26 cellular contexts compared by ENCODE assay signal in genomic region chr15:72304596-72304995, GRCh38. TPM values are rescaled to one million over a fixed set of nuclear protein-coding genes. Genes with fewer than 3 reads are reported as not detected.
"Had no signal": no experiment of that assay in that cellular context is flagged by ENCODE, and none has a peak within 500 bp of the region (broad histone marks: within the 10 kb centered on the region; RNA-seq: fewer than 3 reads in every experiment).

No MANE protein-coding gene starts in this region.

- H3K4me3 Mint-ChIP-seq: activated CD8-positive, alpha-beta T cell treated with anti-CD3 and anti-CD28 coated beads for 36 hours; activated T-helper 17 cell treated with anti-CD3 and anti-CD28 coated beads, Interleukin-2, amount 50 U/mL, for 72 hours had no signal

- H3K4me3 ChIP-seq: ascending aorta, body of pancreas, SJSA1 had no signal

- ATAC-seq: activated CD4-positive, CD25-positive, alpha-beta regulatory T cell treated with anti-CD3 and anti-CD28 coated beads, Interleukin-2, amount 50 U/mL, for 24 hours; activated CD8-positive, alpha-beta T cell treated with anti-CD3 and anti-CD28 coated beads for 36 hours; activated T-helper 17 cell treated with anti-CD3 and anti-CD28 coated beads, Interleukin-2, amount 50 U/mL, for 72 hours; body of pancreas; Panc1 had no signal

- H3K27me3 Mint-ChIP-seq: activated CD8-positive, alpha-beta T cell treated with anti-CD3 and anti-CD28 coated beads for 36 hours; activated T-helper 17 cell treated with anti-CD3 and anti-CD28 coated beads, Interleukin-2, amount 50 U/mL, for 72 hours had no signal

- H3K9me3 ChIP-seq: ascending aorta, body of pancreas, SJSA1 had no signal

- H3K36me3 ChIP-seq: ascending aorta, SJSA1 had no signal

- H3K27me3 ChIP-seq: ascending aorta, body of pancreas, SJSA1 had no signal

- H3K9me3 Mint-ChIP-seq: activated CD8-positive, alpha-beta T cell treated with anti-CD3 and anti-CD28 coated beads for 36 hours; activated T-helper 17 cell treated with anti-CD3 and anti-CD28 coated beads, Interleukin-2, amount 50 U/mL, for 72 hours had no signal

- DNase-seq: activated CD4-positive, alpha-beta T cell treated with anti-CD3 and anti-CD28 coated beads for 4 hours; activated CD8-positive, alpha-beta T cell treated with anti-CD3 and anti-CD28 coated beads for 36 hours; activated gamma-delta T cell; activated naive CD4-positive, alpha-beta T cell treated with anti-CD3 and anti-CD28 coated beads, Interleukin-2, amount 50 U/mL, for 16 hours; activated T-cell treated with anti-CD3 and anti-CD28 coated beads for 4 hours; activated T-cell treated with anti-CD3 and anti-CD28 coated beads, Interleukin-2, amount 50 U/mL, for 48 hours; amniotic stem cell; body of pancreas; central memory CD4-positive, alpha-beta T cell; MM.1S; NCI-H1105; NCI-H1436; NCI-H187; NCI-H2081; NCI-H510A treated with DMSO at 0.1 percent for 48 hours; NCI-H69; NK-92 treated with Interleukin-12 subunit alpha and Interleukin-12 subunit beta, amount 100 ng/mL, for 24 hours; OCI-M1; Right ventricle myocardium superior; RPMI8226; SW 1271 had no signal

- H3K27ac Mint-ChIP-seq: activated CD8-positive, alpha-beta T cell treated with anti-CD3 and anti-CD28 coated beads for 36 hours had no signal

- H3K27ac ChIP-seq: ascending aorta, body of pancreas, SJSA1 had no signal

- H3K4me1 ChIP-seq: ascending aorta, body of pancreas had no signal

RNA-seq across cellular contexts. Expression of gene CELF6, which starts 15.4 kb away (rescaled TPM):
- total RNA-seq: ascending aorta had no signal
